In genomic region chr15:36843822-36844221, GRCh38 we compare ENCODE assay signal across 14 cellular contexts.
DNase-seq lines count a peak whose midpoint lies in the region; ATAC-seq, FAIRE-seq and TF ChIP-seq lines count a peak whose summit lies in the region.
"Had no signal": no experiment of that assay in that cellular context is flagged by ENCODE, and none has a peak within 500 bp of the region (broad histone marks: within the 10 kb centered on the region; RNA-seq: fewer than 3 reads in every experiment).

No MANE protein-coding gene starts in this region.

- no peak for TF ChIP-seq CTCF in SK-N-SH (IDR thresholded peaks at IDR 0.05)
- no peak for TF ChIP-seq CTCF in K562 (IDR thresholded peaks at IDR 0.05 in 2 of 3, conservative IDR thresholded peaks at IDR 0.05 in 1 of 3; ENCODE audit: insufficient read depth in 2 of 3, low read depth in 1 of 3, low read length in 3 of 3)

- H3K9ac ChIP-seq in SK-N-SH (no peak overlapping the region), GM23248 (no peak overlapping the region), K562 (ENCODE audit: insufficient read depth in 1 of 2, low read depth in 2 of 2, low read length in 2 of 2) (no peak overlapping the region)

- DNase-seq in SK-N-SH (no peak), GM23248 (peak; percentile 7), K562 (ENCODE audit: extremely low read depth in 1 of 4, low spot score in 3 of 4) (no peak), Right ventricle myocardium superior (no peak), SIG-M5 (lab: John Stamatoyannopoulos, UW) (no peak)
- DNase-seq: BE2C; CD4-positive, alpha-beta memory T cell; H9 had no signal

- no peaks in the 10 kb centered on the region for H4K20me1 ChIP-seq in SK-N-SH (ENCODE audit: insufficient read depth)
- H4K20me1 ChIP-seq in GM23248 (ENCODE audit: insufficient read depth), result no peaks in the 10 kb centered on the region
- no peaks in the 10 kb centered on the region for H4K20me1 ChIP-seq in K562 (replicated peaks; ENCODE audit: control insufficient read depth, insufficient read depth, low read length)

- CTCF ChIA-PET in SK-N-SH (lab: Yijun Ruan, JAX), result interaction anchor here (1.1 to 1.3 kb wide), 2 partner anchors 40 to 1048 kb away, joined by 3 to 4 read pairs; no protein-coding TSS in a partner anchor
- CTCF ChIA-PET in K562 (lab: Yijun Ruan, JAX; ENCODE audit: low intra/inter-chr PET ratio), result no interaction called here

- H3K4me2 ChIP-seq in SK-N-SH (no peak overlapping the region), GM23248 (ENCODE audit: unreplicated experiment) (no peak overlapping the region), K562 (ENCODE audit: insufficient read depth, low read length) (no peak overlapping the region)
- H3K4me2 ChIP-seq: GM23338 had no signal

- ATAC-seq in SK-N-SH treated with all-trans-retinoic acid at 6 μM for 48 hours (no peak), K562 (no peak), HG02763 (IDR thresholded peaks at IDR 0.05; ENCODE audit: unreplicated experiment) (no peak), Right ventricle myocardium superior (ENCODE audit: poor library complexity) (no peak)
- ATAC-seq: GM23338 had no signal

- in situ Hi-C loops in GM23248 (cut with MboI), result no loop called here
- in situ Hi-C loops in K562 (cut with MboI), result no loop called here

- no peak for TF ChIP-seq RAD21 in SK-N-SH (IDR thresholded peaks at IDR 0.05; ENCODE audit: low read length)
- TF ChIP-seq RAD21 in K562 (CRISPR knock-in tag; conservative IDR thresholded peaks at IDR 0.05 in 1 of 2, IDR thresholded peaks at IDR 0.05 in 1 of 2), result no peak

- no peak overlapping the region for H3K4me3 ChIP-seq in SK-N-SH (ENCODE audit: low read depth in 2 of 2, low read length in 1 of 2)
- H3K4me3 ChIP-seq in GM23248, result no peak overlapping the region
- no peak overlapping the region for H3K4me3 ChIP-seq in K562
- H3K4me3 ChIP-seq: GM23338 had no signal

- H3K27ac ChIP-seq in SK-N-SH (ENCODE audit: low read depth in 2 of 2, low read length in 1 of 2), result no peak overlapping the region
- H3K27ac ChIP-seq in GM23248, result no peak overlapping the region
- no peak overlapping the region for H3K27ac ChIP-seq in K562 (ENCODE audit: extremely low read depth, low read depth, low read length)
- H3K27ac ChIP-seq: C4-2B had no signal

- no peak for FAIRE-seq in K562 (lab: Jason Lieb, UNC)
- peak; percentile 24 for FAIRE-seq in islet of Langerhans (lab: Jason Lieb, UNC)
- FAIRE-seq: D721Med had no signal

- H3K9me2 ChIP-seq in SK-N-SH (no peaks in the 10 kb centered on the region), GM23248 (ENCODE audit: insufficient read depth) (no peaks in the 10 kb centered on the region)

- no TSS peak for BruUV-seq in K562 (replicated peaks; lab: Mats Ljungman, UMichigan)

- no peaks in the 10 kb centered on the region for H3K79me2 ChIP-seq in SK-N-SH (ENCODE audit: insufficient read depth)
- no peaks in the 10 kb centered on the region for H3K79me2 ChIP-seq in GM23248 (ENCODE audit: insufficient read depth)
- H3K79me2 ChIP-seq in K562 (ENCODE audit: control insufficient read depth, insufficient read depth, low read length), result no peaks in the 10 kb centered on the region

- WGBS in SK-N-SH (ENCODE audit: low lambda C conversion rate), result 64% methylated on average over 3 of the region's 3 CpGs
- 88 to 92% methylated on average over 3 of the region's 3 CpGs for WGBS in GM23248 (ENCODE audit: low coverage in 1 of 2, low lambda C conversion rate in 2 of 2, missing lambda C conversion rate in 2 of 2), 2 experiments
- WGBS in K562 (ENCODE audit: insufficient coverage, low coverage, missing lambda C conversion rate), result 0% methylated on average over 3 of the region's 3 CpGs

- POLR2A ChIA-PET in SK-N-SH (lab: Yijun Ruan, JAX), result no interaction called here
- POLR2A ChIA-PET in K562 (lab: Yijun Ruan, JAX), result interaction anchor here (0.6 kb wide), 1 partner anchor 311 kb away, joined by 3 read pairs; no protein-coding TSS in a partner anchor

- H3K36me3 ChIP-seq in SK-N-SH (replicated peaks in 1 of 2; ENCODE audit: control insufficient read depth in 1 of 2, insufficient read depth in 2 of 2, low read length in 1 of 2) (no peaks in the 10 kb centered on the region), GM23248 (ENCODE audit: low read depth) (no peaks in the 10 kb centered on the region), K562 (ENCODE audit: control insufficient read depth, insufficient read depth, low read length) (no peaks in the 10 kb centered on the region)
- H3K36me3 ChIP-seq: BE2C had no signal

- H3K27me3 ChIP-seq in SK-N-SH (ENCODE audit: insufficient read depth) (no peaks in the 10 kb centered on the region), GM23248 (replicated peaks; ENCODE audit: insufficient read depth) (no peaks in the 10 kb centered on the region), K562 (ENCODE audit: control insufficient read depth in 2 of 2, insufficient read depth in 2 of 2, low read length in 2 of 2) (peaks cover 0 to 3% of the 10 kb centered on the region in 2 experiments; a peak in 1 of 5 replicates)
- H3K27me3 ChIP-seq: BE2C had no signal

- no peaks in the 10 kb centered on the region for H3K9me3 ChIP-seq in SK-N-SH
- no peaks in the 10 kb centered on the region for H3K9me3 ChIP-seq in GM23248 (ENCODE audit: low read depth)
- no peaks in the 10 kb centered on the region for H3K9me3 ChIP-seq in K562 (replicated peaks; ENCODE audit: control insufficient read depth, insufficient read depth, low read depth, low read length)
- H3K9me3 ChIP-seq: BE2C had no signal

- TF ChIP-seq POLR2A in K562 (conservative IDR thresholded peaks at IDR 0.05), result no peak

- no peaks in the 10 kb centered on the region for H3F3A ChIP-seq in SK-N-SH (replicated peaks; ENCODE audit: insufficient read depth)
- H3F3A ChIP-seq in GM23248 (ENCODE audit: insufficient read depth), result peaks cover 5% of the 10 kb centered on the region; the same call in 1 of the 2 replicates

- no peak overlapping the region for H2AFZ ChIP-seq in SK-N-SH (ENCODE audit: low read depth)
- no peak overlapping the region for H2AFZ ChIP-seq in GM23248
- no peak overlapping the region for H2AFZ ChIP-seq in K562 (ENCODE audit: low read depth, low read length)

- H3K4me1 ChIP-seq in SK-N-SH (ENCODE audit: control insufficient read depth in 1 of 2, insufficient read depth in 2 of 2, low read depth in 1 of 2, low read length in 1 of 2) (peaks cover 0 to 3% of the 10 kb centered on the region in 2 experiments; a peak in 1 of 4 replicates), GM23248 (ENCODE audit: insufficient read depth) (peaks cover 15% of the 10 kb centered on the region), K562 (replicated peaks in 1 of 2; ENCODE audit: control insufficient read depth in 2 of 2, insufficient read depth in 2 of 2, low read length in 2 of 2) (no peaks in the 10 kb centered on the region)

- intact Hi-C loops in K562 (cut with micrococcal nuclease) (no loop called here), Right ventricle myocardium superior (cut with DNase I) (no loop called here)

- no peak for TF ChIP-seq EP300 in SK-N-SH (IDR thresholded peaks at IDR 0.05; ENCODE audit: borderline replicate concordance in 1 of 2, low read depth in 1 of 2, low read length in 1 of 2)
- no peak for TF ChIP-seq EP300 in K562 (IDR thresholded peaks at IDR 0.05; ENCODE audit: low read length)

- H3K9me1 ChIP-seq in K562 (ENCODE audit: control insufficient read depth, insufficient read depth, low read length), result no peaks in the 10 kb centered on the region

TF ChIP-seq in SK-N-SH, 30 proteins besides CTCF, POLR2A, EP300 and RAD21:
- 0 out of 2 replicates have a peak, but pooled peaks have one; percentile 4 for TF ChIP-seq PBX3 (IDR thresholded peaks at IDR 0.05)
- TF ChIP-seq NFIC (IDR thresholded peaks at IDR 0.05; ENCODE audit: borderline replicate concordance), result no peak

TF ChIP-seq in SK-N-SH treated with all-trans-retinoic acid at 6 μM for 48 hours, 23 proteins besides CTCF, POLR2A, EP300 and RAD21:
- TF ChIP-seq TOX (CRISPR knock-in tag; IDR thresholded peaks at IDR 0.05; ENCODE audit: borderline replicate concordance) (no peak), ZNF70 (CRISPR knock-in tag; IDR thresholded peaks at IDR 0.05) (no peak), GLIS3 (CRISPR knock-in tag; IDR thresholded peaks at IDR 0.05) (no peak)
TF ChIP-seq in SK-N-SH treated with all-trans-retinoic acid at 6 μM for 48 hours: peak in this region for 0.

TF ChIP-seq in K562, 482 proteins besides CTCF, POLR2A, EP300 and RAD21:
- TF ChIP-seq ZNF740 (CRISPR knock-in tag; IDR thresholded peaks at IDR 0.05) (no peak), ZNF740 (tag; IDR thresholded peaks at IDR 0.05) (no peak), ZNF41 (CRISPR knock-in tag; conservative IDR thresholded peaks at IDR 0.05) (no peak), C11orf30 (IDR thresholded peaks at IDR 0.05; ENCODE audit: low read depth) (peak; percentile 32; the same call in 1 of the 2 replicates), TCF7L2 (IDR thresholded peaks at IDR 0.05; ENCODE audit: low read depth, low read length) (no peak), ZNF224 (CRISPR knock-in tag; IDR thresholded peaks at IDR 0.05) (no peak), E2F1 (CRISPR knock-in tag; IDR thresholded peaks at IDR 0.05) (no peak), ZNF316 (IDR thresholded peaks at IDR 0.05) (peak; percentile 43; the same call in 1 of the 2 replicates)
TF ChIP-seq in K562: peak in this region for 2.
